ENCODE assay signal across 8 cellular contexts in the genomic region with DNA sequence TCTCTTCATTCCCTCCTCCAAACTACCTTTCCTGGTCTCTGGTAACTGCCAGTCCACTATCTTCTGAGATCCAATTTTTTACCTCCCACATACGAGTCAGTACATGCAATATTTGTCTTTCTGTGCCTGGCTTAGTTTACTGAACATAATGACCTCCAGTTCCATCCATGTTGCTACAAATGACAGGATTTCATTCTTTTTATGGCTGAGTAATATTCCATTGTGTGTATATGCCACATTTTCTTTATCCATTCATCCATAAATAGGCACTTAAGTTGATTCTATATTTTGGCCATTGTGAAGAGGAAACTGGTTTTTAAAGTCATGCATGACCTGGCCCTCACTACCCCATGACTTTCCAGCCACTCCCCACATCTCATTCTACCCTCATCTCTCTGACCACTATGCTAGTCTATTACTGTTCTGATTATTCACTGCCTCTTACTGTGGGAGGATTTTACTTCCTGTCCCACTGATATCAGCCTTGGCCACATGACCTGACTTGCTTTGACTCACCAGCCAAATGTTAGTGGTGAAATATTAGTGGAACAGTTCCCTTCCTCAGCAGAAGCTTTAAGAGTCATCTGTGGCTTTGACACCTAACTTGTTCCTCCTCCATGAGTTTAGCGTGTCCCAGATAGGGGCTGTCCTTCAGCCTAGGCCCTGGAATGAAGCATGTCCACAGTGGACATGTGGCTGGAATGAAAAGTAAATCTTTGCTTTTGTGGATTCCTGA. TPM values are rescaled to one million over a fixed set of nuclear protein-coding genes. Genes with fewer than 3 reads are reported as not detected.
DNase-seq lines count a peak whose midpoint lies in the region; ATAC-seq and TF ChIP-seq lines count a peak whose summit lies in the region.

No MANE protein-coding gene starts in this region.

- H3K27ac Mint-ChIP-seq in activated B cell treated with CpG ODN at 0.5 μM for 24 hours: peak overlapping the region; percentile 46

- peak; percentile 87 for ATAC-seq in HG03159 (IDR thresholded peaks at IDR 0.05; ENCODE audit: unreplicated experiment)
- ATAC-seq in activated B cell treated with CpG ODN at 0.5 μM for 24 hours (ENCODE audit: low read depth): peak; percentile 51

- CTCF ChIA-PET in activated B cell treated with CpG ODN at 0.5 μM for 24 hours (lab: Charles Lee): no interaction called here
- CTCF ChIA-PET in HEK293T (lab: Yijun Ruan, JAX): no interaction called here

- TF ChIP-seq CTCF in activated B cell treated with CpG ODN at 0.5 μM for 24 hours (IDR thresholded peaks at IDR 0.05): no peak

- peaks cover 6% of the 10 kb centered on the region for H3K9me3 Mint-ChIP-seq in activated B cell treated with CpG ODN at 0.5 μM for 24 hours

- H3K4me3 Mint-ChIP-seq in activated B cell treated with CpG ODN at 0.5 μM for 24 hours: peak overlapping the region; percentile 3

- DNase-seq in CD1c-positive myeloid dendritic cell (ENCODE audit: extremely low spot score): peak; percentile 93
- peak; percentile 26 for DNase-seq in GM19238 (ENCODE audit: insufficient read length, low spot score)
- DNase-seq in activated B cell treated with CpG ODN at 0.5 μM for 24 hours: no peak
- DNase-seq in kidney tubule cell (ENCODE audit: low spot score): peak; percentile 96
- DNase-seq in HEK293T (ENCODE audit: extremely low spot score): no peak
- DNase-seq in NCI-H146 treated with DMSO at 0.1 percent for 48 hours (lab: John Stamatoyannopoulos, UW; ENCODE audit: unreplicated experiment): no peak
- no peak for DNase-seq in NCI-H187 treated with DMSO at 0.1 percent for 48 hours (lab: John Stamatoyannopoulos, UW)

- H3K36me3 Mint-ChIP-seq in activated B cell treated with CpG ODN at 0.5 μM for 24 hours (ENCODE audit: low read depth): peaks cover 12% of the 10 kb centered on the region

- intact Hi-C loops in activated B cell treated with CpG ODN at 0.5 μM for 24 hours (cut with micrococcal nuclease): loop anchor here (2.0 kb wide), 1 partner anchor 268 kb away; the partner anchor contains the start of gene ITPK1

- peaks cover 40% of the 10 kb centered on the region for H3K4me1 Mint-ChIP-seq in activated B cell treated with CpG ODN at 0.5 μM for 24 hours

- POLR2A ChIA-PET in activated B cell treated with CpG ODN at 0.5 μM for 24 hours (lab: Charles Lee): no interaction called here
- POLR2A ChIA-PET in HEK293T (lab: Yijun Ruan, JAX): no interaction called here

- H3K27me3 Mint-ChIP-seq in activated B cell treated with CpG ODN at 0.5 μM for 24 hours: no peaks in the 10 kb centered on the region

TF ChIP-seq in HEK293T, 16 proteins besides CTCF, POLR2A, EP300 and RAD21:
- no peak for TF ChIP-seq HDGF (IDR thresholded peaks at IDR 0.05; ENCODE audit: borderline replicate concordance)
- TF ChIP-seq ELF4 (IDR thresholded peaks at IDR 0.05): no peak
- no peak for TF ChIP-seq ZNF384 (IDR thresholded peaks at IDR 0.05)
- no peak for TF ChIP-seq SUZ12 (IDR thresholded peaks at IDR 0.05)
- no peak for TF ChIP-seq FOXK2 (IDR thresholded peaks at IDR 0.05)
- no peak for TF ChIP-seq L3MBTL2 (conservative IDR thresholded peaks at IDR 0.05)
- TF ChIP-seq FOXA1 (IDR thresholded peaks at IDR 0.05): no peak
- TF ChIP-seq LEF1 (IDR thresholded peaks at IDR 0.05; ENCODE audit: borderline replicate concordance): no peak
- TF ChIP-seq BHLHE40 (IDR thresholded peaks at IDR 0.05; ENCODE audit: borderline replicate concordance): no peak
- TF ChIP-seq FOXM1 (IDR thresholded peaks at IDR 0.05; ENCODE audit: borderline replicate concordance): no peak
- TF ChIP-seq CTBP1 (IDR thresholded peaks at IDR 0.05; ENCODE audit: borderline replicate concordance): no peak
- TF ChIP-seq ARNT (IDR thresholded peaks at IDR 0.05): no peak
- TF ChIP-seq NFRKB (IDR thresholded peaks at IDR 0.05): no peak
- TF ChIP-seq TARDBP (IDR thresholded peaks at IDR 0.05): no peak
- no peak for TF ChIP-seq SP1 (IDR thresholded peaks at IDR 0.05)

RNA-seq across cellular contexts. Expression of gene GOLGA5, which starts 52.2 kb away (rescaled TPM):
- 16.6 and 18.0 TPM in 2 replicates for total RNA-seq in activated B cell treated with CpG ODN at 0.5 μM for 24 hours

Comparison
In these comparisons a context has a peak if more than half of its experiments do, and no peak if none do; other contexts are left out.
1. DNase-seq: peak in CD1c-positive myeloid dendritic cell (single experiment), GM19238 (single experiment) and kidney tubule cell (single experiment); none in activated B cell treated with CpG ODN at 0.5 μM for 24 hours (single experiment), HEK293T (single experiment), NCI-H146 treated with DMSO at 0.1 percent for 48 hours (single experiment) and NCI-H187 treated with DMSO at 0.1 percent for 48 hours (single experiment).